In genomic region chr15:71278989-71279756, GRCh38 we compare ENCODE assay signal across 8 cellular contexts.
DNase-seq lines count a peak whose midpoint lies in the region; ATAC-seq and TF ChIP-seq lines count a peak whose summit lies in the region.

No MANE protein-coding gene starts in this region.

- H4K20me1 ChIP-seq in PC-3 (ENCODE audit: low read length), result no peaks in the 10 kb centered on the region

- H3K4me3 ChIP-seq in PC-3 (ENCODE audit: low read length) (no peak overlapping the region), gastroesophageal sphincter (no peak overlapping the region), stomach (no peak overlapping the region)

- H3K27ac ChIP-seq in PC-3 (ENCODE audit: low read length) (peak overlapping the region; percentile 96), gastroesophageal sphincter (peak overlapping the region; percentile 67 to 81 (median 72)), stomach (peak overlapping the region; percentile 43 to 73 (median 65))

- H3K27me3 ChIP-seq in PC-3 (ENCODE audit: low read length) (no peaks in the 10 kb centered on the region), gastroesophageal sphincter (no peaks in the 10 kb centered on the region), stomach (no peaks in the 10 kb centered on the region)

- H3K9ac ChIP-seq in PC-3 (ENCODE audit: low read length), result peak overlapping the region; percentile 70

- POLR2A ChIA-PET in PC-3 (lab: Charles Lee; ENCODE audit: unreplicated experiment), result no interaction called here

- no peak for TF ChIP-seq EP300 in gastroesophageal sphincter (IDR thresholded peaks at IDR 0.05)
- TF ChIP-seq EP300 in stomach (IDR thresholded peaks at IDR 0.05), result no peak

- no peak for TF ChIP-seq POLR2A in gastroesophageal sphincter (IDR thresholded peaks at IDR 0.05)
- TF ChIP-seq POLR2A in stomach (IDR thresholded peaks at IDR 0.05), result no peak

- no peaks in the 10 kb centered on the region for H3K9me2 ChIP-seq in PC-3 (replicated peaks; ENCODE audit: low read length)

- DNase-seq in HT-29 (ENCODE audit: low spot score) (peak; percentile 95), PC-3 (peak; percentile 95), stomach (peak; percentile 90)
- DNase-seq in effector CD4-positive, alpha-beta T cell, result no peak

- CTCF ChIA-PET in PC-3 (lab: Charles Lee), result no interaction called here

- H3K36me3 ChIP-seq in PC-3 (ENCODE audit: low read depth, low read length), result peaks cover 7% of the 10 kb centered on the region; the same call in 1 of the 2 replicates
- no peaks in the 10 kb centered on the region for H3K36me3 ChIP-seq in gastroesophageal sphincter
- H3K36me3 ChIP-seq in stomach, result no peaks in the 10 kb centered on the region

- H3K4me2 ChIP-seq in PC-3 (ENCODE audit: low read length), result peak overlapping the region; percentile 48

- H3K4me1 ChIP-seq in PC-3 (ENCODE audit: insufficient read depth, low read length) (peaks cover 67% of the 10 kb centered on the region), gastroesophageal sphincter (peaks cover 9 to 49% (median 10%) of the 10 kb centered on the region in 3 donors), stomach (peaks cover 15 to 32% (median 25%) of the 10 kb centered on the region in 4 donors)

- peaks cover 23% of the 10 kb centered on the region for H3K79me2 ChIP-seq in PC-3 (ENCODE audit: low read length)

- ATAC-seq in PC-3 (peak; percentile 20; the same call in 1 of the 2 replicates), gastroesophageal sphincter (peak; percentile 87), HG03139 (IDR thresholded peaks at IDR 0.05; ENCODE audit: unreplicated experiment) (no peak), HG02840 (IDR thresholded peaks at IDR 0.05; ENCODE audit: low FRiP score, unreplicated experiment) (no peak), GM19452 (IDR thresholded peaks at IDR 0.05; ENCODE audit: unreplicated experiment) (no peak)

- H2AFZ ChIP-seq in PC-3 (ENCODE audit: low read length), result no peak overlapping the region

- intact Hi-C loops in PC-3 (cut with micrococcal nuclease), result loop anchor here (5.0 kb wide), 1 partner anchor 42 kb away; no protein-coding TSS in a partner anchor
- intact Hi-C loops in stomach (cut with DNase I; ENCODE audit: low total_unique reads), result no loop called here

- H3K9me3 ChIP-seq in PC-3 (ENCODE audit: low read length) (no peaks in the 10 kb centered on the region), gastroesophageal sphincter (no peaks in the 10 kb centered on the region), stomach (no peaks in the 10 kb centered on the region)

- no TSS peak for BruUV-seq in PC-3 (replicated peaks; lab: Mats Ljungman, UMichigan)

- 18 to 29% methylated on average over 11 to 15 of the region's 15 CpGs for WGBS in gastroesophageal sphincter (ENCODE audit: low coverage in 1 of 2), 2 donors
- WGBS in stomach, 5 donors, result 17 to 28% (median 18%) methylated on average over 15 of the region's 15 CpGs

- H3F3A ChIP-seq in PC-3 (ENCODE audit: low read length, unreplicated experiment), result peaks cover 7% of the 10 kb centered on the region

- no peak for TF ChIP-seq CTCF in PC-3 (conservative IDR thresholded peaks at IDR 0.05; ENCODE audit: low read depth, low read length)
- no peak for TF ChIP-seq CTCF in gastroesophageal sphincter (IDR thresholded peaks at IDR 0.05)
- TF ChIP-seq CTCF in stomach (IDR thresholded peaks at IDR 0.05), result no peak

Comparison
In these comparisons a context has a peak if more than half of its experiments do, and no peak if none do; other contexts are left out.
1. ATAC-seq: peak in PC-3 (single experiment) and gastroesophageal sphincter (single experiment); none in HG03139 (single experiment), HG02840 (single experiment) and GM19452 (single experiment).
2. Peak in every context shown above with its lines, with median percentiles within 50 percentile points of each other: H3K27ac ChIP-seq.